Comparison of ENCODE assay signal across 1 cellular context in genomic region chr16:370980-371728, GRCh38.
TF ChIP-seq lines count a peak whose summit lies in the region.

No MANE protein-coding gene starts in this region.

TF ChIP-seq in HepG2, 621 proteins besides CTCF, POLR2A, EP300 and RAD21:
- TF ChIP-seq RBFOX2 (IDR thresholded peaks at IDR 0.05; ENCODE audit: low read depth, low read length) (0 out of 2 replicates have a peak, but pooled peaks have one; percentile 7), AGO2 (optimal IDR thresholded peaks at IDR 0.05; ENCODE audit: low read depth, low read length) (peak; percentile 33), ZNF674 (CRISPR knock-in tag; IDR thresholded peaks at IDR 0.05; ENCODE audit: low read depth) (no peak), DMAP1 (CRISPR knock-in tag; IDR thresholded peaks at IDR 0.05) (0 out of 2 replicates have a peak, but pooled peaks have one; percentile 8)
